Comparison of ENCODE assay signal across 1 cellular context in genomic region chr19:13980340-13980739, GRCh38.
TF ChIP-seq lines count a peak whose summit lies in the region.

No MANE protein-coding gene starts in this region.

TF ChIP-seq in WTC11, 78 proteins besides CTCF, POLR2A, EP300 and RAD21 (continued from another document):
- TF ChIP-seq, protein P1, sequence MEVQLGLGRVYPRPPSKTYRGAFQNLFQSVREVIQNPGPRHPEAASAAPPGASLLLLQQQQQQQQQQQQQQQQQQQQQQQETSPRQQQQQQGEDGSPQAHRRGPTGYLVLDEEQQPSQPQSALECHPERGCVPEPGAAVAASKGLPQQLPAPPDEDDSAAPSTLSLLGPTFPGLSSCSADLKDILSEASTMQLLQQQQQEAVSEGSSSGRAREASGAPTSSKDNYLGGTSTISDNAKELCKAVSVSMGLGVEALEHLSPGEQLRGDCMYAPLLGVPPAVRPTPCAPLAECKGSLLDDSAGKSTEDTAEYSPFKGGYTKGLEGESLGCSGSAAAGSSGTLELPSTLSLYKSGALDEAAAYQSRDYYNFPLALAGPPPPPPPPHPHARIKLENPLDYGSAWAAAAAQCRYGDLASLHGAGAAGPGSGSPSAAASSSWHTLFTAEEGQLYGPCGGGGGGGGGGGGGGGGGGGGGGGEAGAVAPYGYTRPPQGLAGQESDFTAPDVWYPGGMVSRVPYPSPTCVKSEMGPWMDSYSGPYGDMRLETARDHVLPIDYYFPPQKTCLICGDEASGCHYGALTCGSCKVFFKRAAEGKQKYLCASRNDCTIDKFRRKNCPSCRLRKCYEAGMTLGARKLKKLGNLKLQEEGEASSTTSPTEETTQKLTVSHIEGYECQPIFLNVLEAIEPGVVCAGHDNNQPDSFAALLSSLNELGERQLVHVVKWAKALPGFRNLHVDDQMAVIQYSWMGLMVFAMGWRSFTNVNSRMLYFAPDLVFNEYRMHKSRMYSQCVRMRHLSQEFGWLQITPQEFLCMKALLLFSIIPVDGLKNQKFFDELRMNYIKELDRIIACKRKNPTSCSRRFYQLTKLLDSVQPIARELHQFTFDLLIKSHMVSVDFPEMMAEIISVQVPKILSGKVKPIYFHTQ (CRISPR knock-in tag; IDR thresholded peaks at IDR 0.05): no peak
- no peak for TF ChIP-seq MXD4 (CRISPR knock-in tag; IDR thresholded peaks at IDR 0.05; ENCODE audit: borderline replicate concordance)
- TF ChIP-seq NFATC4 (CRISPR knock-in tag; IDR thresholded peaks at IDR 0.05): no peak
